8 cellular contexts compared by ENCODE assay signal in genomic region chr1:27111771-27112573, GRCh38. TPM values are rescaled to one million over a fixed set of nuclear protein-coding genes. Genes with fewer than 3 reads are reported as not detected.
DNase-seq lines count a peak whose midpoint lies in the region; ATAC-seq, FAIRE-seq and TF ChIP-seq lines count a peak whose summit lies in the region.

No MANE protein-coding gene starts in this region.

- TF ChIP-seq EP300 in tibial nerve (IDR thresholded peaks at IDR 0.05) = peak in 1 of 2 donors; percentile 49

- peak; percentile 52 for TF ChIP-seq CTCF in foreskin fibroblast (IDR thresholded peaks at IDR 0.05; ENCODE audit: low read depth, low read length)
- TF ChIP-seq CTCF in pancreas (IDR thresholded peaks at IDR 0.05) = no peak
- TF ChIP-seq CTCF in tibial nerve (IDR thresholded peaks at IDR 0.05) = peak in 4 of 5 experiments; percentile 6 to 35 (median 15)

- no peaks in the 10 kb centered on the region for H3K36me3 ChIP-seq in pancreas
- peaks cover 0 to 24% (median 0%) of the 10 kb centered on the region in 3 donors for H3K36me3 ChIP-seq in tibial nerve

- TF ChIP-seq POLR2A in GM15510 (IDR thresholded peaks at IDR 0.05; ENCODE audit: borderline replicate concordance, extremely low read depth, insufficient read length) (peak; percentile 14), tibial nerve (IDR thresholded peaks at IDR 0.05) (no peak)

- 36 to 40% methylated on average over 5 of the region's 5 CpGs for WGBS in pancreas, 2 donors
- 29 to 44% methylated on average over 5 of the region's 5 CpGs for WGBS in tibial nerve, 2 donors

- H3K4me1 ChIP-seq in pancreas = peaks cover 11 to 15% (median 13%) of the 10 kb centered on the region in 3 donors
- H3K4me1 ChIP-seq in tibial nerve = peaks cover 0 to 20% (median 12%) of the 10 kb centered on the region in 4 donors

- ATAC-seq in HG03135 (IDR thresholded peaks at IDR 0.05; ENCODE audit: unreplicated experiment) (peak; percentile 78), pancreas (peak; percentile 87 to 94 (median 92))

- intact Hi-C loops in pancreas (cut with DNase I) = no loop called here

- H3K27ac ChIP-seq in pancreas (peak overlapping the region; percentile 18 to 67 (median 60)), tibial nerve (peak overlapping the region in 1 of 4 donors; percentile 27)

- DNase-seq in A172 (ENCODE audit: low spot score) (peak; percentile 94), RPMI8226 (peak; percentile 79), foreskin fibroblast (peak; percentile 100), pancreas (peak in 4 of 6 donors; percentile 80 to 87 (median 82)), tibial nerve (ENCODE audit: low spot score in 2 of 2) (peak; percentile 44 to 47)
- peak; percentile 31 for DNase-seq in activated T-helper 9 cell treated with anti-CD3 and anti-CD28 coated beads, Interleukin-2, amount 50 U/mL, for 16 hours (ENCODE audit: low read depth)

- H3K9me3 ChIP-seq in pancreas = no peaks in the 10 kb centered on the region
- H3K9me3 ChIP-seq in tibial nerve = no peaks in the 10 kb centered on the region

- H3K4me3 ChIP-seq in foreskin fibroblast (ENCODE audit: low read depth in 1 of 2, low read length in 2 of 2) = no peak overlapping the region
- no peak overlapping the region for H3K4me3 ChIP-seq in pancreas
- H3K4me3 ChIP-seq in tibial nerve = no peak overlapping the region

- H3K27me3 ChIP-seq in pancreas = no peaks in the 10 kb centered on the region
- H3K27me3 ChIP-seq in tibial nerve = no peaks in the 10 kb centered on the region

- no peak for FAIRE-seq in pancreas (lab: Jason Lieb, UNC)

RNA-seq across cellular contexts. Expression of gene SLC9A1, which starts 43.0 kb away (rescaled TPM):
- total RNA-seq in A172 (2014; rRNA removed; shearing (Covaris generic)) = 2.3 and 5.2 TPM in 2 replicates
- total RNA-seq in pancreas = 10 to 100 TPM in 4 of 6 donors, 1 to 10 TPM in 2; 8.3 to 20.6 (median 11.1) TPM
- 10 to 100 TPM in 1 of 2 donors, 1 to 10 TPM in 1; 9.8 to 15.0 TPM for polyA plus RNA-seq in pancreas
- total RNA-seq in tibial nerve = 10 to 100 TPM in 1 of 4 donors, 1 to 10 TPM in 3; 5.9 to 21.9 (median 7.8) TPM

Comparison
In these comparisons a context has a peak if more than half of its experiments do, and no peak if none do; other contexts are left out.
1. DNase-seq: peak in every context shown above with its lines; median percentile 100 in foreskin fibroblast; 94 in A172; 82 in pancreas; 79 in RPMI8226; 46 in tibial nerve; 31 in activated T-helper 9 cell treated with anti-CD3 and anti-CD28 coated beads, Interleukin-2, amount 50 U/mL, for 16 hours.
2. CTCF ChIP-seq: peak in foreskin fibroblast (single experiment) and tibial nerve (4 of 5); none in pancreas (0 of 4).